ENCODE assay signal across 17 cellular contexts in genomic region chr7:35558841-35559240, GRCh38.
DNase-seq lines count a peak whose midpoint lies in the region; FAIRE-seq and TF ChIP-seq lines count a peak whose summit lies in the region.
"Had no signal": no experiment of that assay in that cellular context is flagged by ENCODE, and none has a peak within 500 bp of the region (broad histone marks: within the 10 kb centered on the region; RNA-seq: fewer than 3 reads in every experiment).

No MANE protein-coding gene starts in this region.

- peaks cover 2% of the 10 kb centered on the region for H3K9me3 Mint-ChIP-seq in neural crest cell
- no peaks in the 10 kb centered on the region for H3K9me3 Mint-ChIP-seq in activated T-cell treated with anti-CD3 and anti-CD28 coated beads, Interleukin-2, amount 50 U/mL, for 24 hours
- H3K9me3 Mint-ChIP-seq: CD4-positive, alpha-beta memory T cell had no signal

- H3K9me3 ChIP-seq in HEK293 (ENCODE audit: control insufficient read depth, insufficient read depth, low read depth, low read length): no peaks in the 10 kb centered on the region
- H3K9me3 ChIP-seq: HAP-1 had no signal

- H3K27me3 Mint-ChIP-seq in neural crest cell (ENCODE audit: low read depth): peaks cover 8% of the 10 kb centered on the region
- peaks cover 10% of the 10 kb centered on the region for H3K27me3 Mint-ChIP-seq in activated T-cell treated with anti-CD3 and anti-CD28 coated beads, Interleukin-2, amount 50 U/mL, for 24 hours

- no peaks in the 10 kb centered on the region for H3K4me1 Mint-ChIP-seq in neural crest cell
- H3K4me1 Mint-ChIP-seq in activated T-cell treated with anti-CD3 and anti-CD28 coated beads, Interleukin-2, amount 50 U/mL, for 24 hours (ENCODE audit: low read depth): peaks cover 2% of the 10 kb centered on the region

- H3K4me3 Mint-ChIP-seq in neural crest cell: no peak overlapping the region
- H3K4me3 Mint-ChIP-seq in activated T-cell treated with anti-CD3 and anti-CD28 coated beads, Interleukin-2, amount 50 U/mL, for 24 hours: no peak overlapping the region
- H3K4me3 Mint-ChIP-seq: CD4-positive, alpha-beta memory T cell had no signal

- TF ChIP-seq CTCF in HEK293 (tag by site-specific recombination; IDR thresholded peaks at IDR 0.05) (no peak), coronary artery (IDR thresholded peaks at IDR 0.05) (no peak), neural crest cell (conservative IDR thresholded peaks at IDR 0.05) (no peak)

- no peaks in the 10 kb centered on the region for H3K4me1 ChIP-seq in HEK293 (ENCODE audit: control insufficient read depth, insufficient read depth, low read length)
- H3K4me1 ChIP-seq: HAP-1 had no signal

- peak; percentile 30 for FAIRE-seq in urothelium cell line (lab: Jason Lieb, UNC)
- FAIRE-seq: G401.6, GM12892, H54 had no signal

- H3K4me3 ChIP-seq in HEK293 (ENCODE audit: low read depth, low read length) (no peak overlapping the region), coronary artery (no peak overlapping the region)
- H3K4me3 ChIP-seq: HAP-1 had no signal

- POLR2A ChIA-PET in HEK293 (lab: Yijun Ruan, JAX): no interaction called here

- peak overlapping the region; percentile 64 for H3K27ac Mint-ChIP-seq in neural crest cell (ENCODE audit: unreplicated experiment)
- no peak overlapping the region for H3K27ac Mint-ChIP-seq in activated T-cell treated with anti-CD3 and anti-CD28 coated beads, Interleukin-2, amount 50 U/mL, for 24 hours

- no peaks in the 10 kb centered on the region for H3K36me3 Mint-ChIP-seq in neural crest cell (ENCODE audit: low read depth)
- no peaks in the 10 kb centered on the region for H3K36me3 Mint-ChIP-seq in activated T-cell treated with anti-CD3 and anti-CD28 coated beads, Interleukin-2, amount 50 U/mL, for 24 hours (ENCODE audit: low read depth)
- H3K36me3 Mint-ChIP-seq: CD4-positive, alpha-beta memory T cell had no signal

- DNase-seq in coronary artery (ENCODE audit: low spot score) (peak; percentile 53), neural crest cell (ENCODE audit: low read depth, low spot score) (no peak), urothelium cell line (ENCODE audit: low spot score) (no peak)
- no peak for DNase-seq in activated naive CD4-positive, alpha-beta T cell (lab: John Stamatoyannopoulos, UW)
- DNase-seq in activated T-cell treated with anti-CD3 and anti-CD28 coated beads, Interleukin-2, amount 50 U/mL, for 24 hours: no peak
- DNase-seq: C1 segment of cervical spinal cord, Calu3, COR-L47, DMS153, DND-41, GOT3 had no signal

- no peaks in the 10 kb centered on the region for H3K36me3 ChIP-seq in HEK293 (ENCODE audit: control insufficient read depth in 2 of 2, insufficient read depth in 1 of 2, low read length in 2 of 2)
- H3K36me3 ChIP-seq: HAP-1 had no signal

- no peak overlapping the region for H3K27ac ChIP-seq in HEK293 (ENCODE audit: extremely low read depth, low read depth, low read length)
- no peak overlapping the region for H3K27ac ChIP-seq in coronary artery

- CTCF ChIA-PET in HEK293 (lab: Yijun Ruan, JAX): no interaction called here

TF ChIP-seq in HEK293, 187 proteins besides CTCF, POLR2A, EP300 and RAD21:
- TF ChIP-seq ZFP3 (tag by site-specific recombination; IDR thresholded peaks at IDR 0.05; ENCODE audit: low read depth) (0 out of 2 replicates have a peak, but pooled peaks have one; percentile 22), ZNF585B (tag by site-specific recombination; IDR thresholded peaks at IDR 0.05) (no peak)
TF ChIP-seq in HEK293: peak in this region for 1.
